In the genomic region with DNA sequence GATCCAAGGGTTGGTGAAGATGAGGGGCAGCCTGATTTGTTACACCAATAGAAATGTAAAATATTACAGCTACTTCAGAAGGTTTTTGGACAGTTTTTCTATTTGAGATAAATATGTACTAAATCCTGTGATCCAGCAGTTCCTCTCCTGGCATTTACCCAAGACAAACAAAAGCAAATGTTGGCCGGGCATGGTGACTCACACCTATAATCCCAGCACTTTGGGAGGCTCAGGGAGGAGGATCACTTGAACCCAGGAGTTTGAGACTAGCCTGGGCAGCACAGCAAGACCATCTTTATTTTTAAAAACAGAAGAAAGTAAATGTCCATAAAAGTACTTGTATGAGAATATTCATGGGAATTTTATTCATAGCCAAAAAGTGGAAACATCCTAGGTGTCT, we compare ENCODE assay signal across 14 cellular contexts.
DNase-seq lines count a peak whose midpoint lies in the region; ATAC-seq, FAIRE-seq and TF ChIP-seq lines count a peak whose summit lies in the region.
"Had no signal": no experiment of that assay in that cellular context is flagged by ENCODE, and none has a peak within 500 bp of the region (broad histone marks: within the 10 kb centered on the region; RNA-seq: fewer than 3 reads in every experiment).

No MANE protein-coding gene starts in this region.

- H3K4me3 Mint-ChIP-seq in WTC11: no peak overlapping the region
- H3K4me3 Mint-ChIP-seq: dendritic cell treated with granulocyte-macrophage colony-stimulating factor and Interleukin-4, amounts not matched to agents 40 ng/mL and 50 ng/mL, for 4 days had no signal

- no peaks in the 10 kb centered on the region for H3K27me3 Mint-ChIP-seq in WTC11 (ENCODE audit: low read depth)
- H3K27me3 Mint-ChIP-seq: dendritic cell treated with granulocyte-macrophage colony-stimulating factor and Interleukin-4, amounts not matched to agents 40 ng/mL and 50 ng/mL, for 4 days had no signal

- no peak for FAIRE-seq in small intestine (lab: Jason Lieb, UNC)

- CTCF ChIA-PET in WTC11 (lab: Charles Lee): interaction anchor here (2.2 kb wide), 1 partner anchor 10 kb away, joined by 7 read pairs; no protein-coding TSS in a partner anchor

- H3K9me3 Mint-ChIP-seq in WTC11: no peaks in the 10 kb centered on the region
- H3K9me3 Mint-ChIP-seq: dendritic cell treated with granulocyte-macrophage colony-stimulating factor and Interleukin-4, amounts not matched to agents 40 ng/mL and 50 ng/mL, for 4 days had no signal

- peaks cover 7% of the 10 kb centered on the region for H3K4me1 Mint-ChIP-seq in WTC11

- DNase-seq in NCI-H1105 treated with DMSO at 0.1 percent for 48 hours (lab: John Stamatoyannopoulos, UW): peak; percentile 1
- no peak for DNase-seq in NCI-H1105 (lab: John Stamatoyannopoulos, UW)
- peak; percentile 35 for DNase-seq in NCI-H446 treated with DMSO at 0.1 percent for 48 hours (lab: John Stamatoyannopoulos, UW)
- peak; percentile 78 to 86 for DNase-seq in dermis microvascular lymphatic vessel endothelial cell (ENCODE audit: low read depth in 2 of 2)
- peak; percentile 23 for DNase-seq in small intestine
- no peak for DNase-seq in WTC11 (ENCODE audit: low spot score)
- DNase-seq in midbrain (lab: John Stamatoyannopoulos, UW): no peak
- no peak for DNase-seq in left cardiac atrium
- DNase-seq: 8988T; hippocampal formation; Right ventricle myocardium superior; stimulated activated CD4-positive, alpha-beta T cell treated with anti-CD3 and anti-CD28 coated beads, Interleukin-2, amount 100 ng/mL, for 48 hours; stomach had no signal

- no peak overlapping the region for H3K4me3 ChIP-seq in small intestine (ENCODE audit: low read depth in 1 of 2, low read length in 2 of 2)
- H3K4me3 ChIP-seq: stomach had no signal

- no peak overlapping the region for H3K27ac ChIP-seq in small intestine (ENCODE audit: low read depth in 1 of 2, low read length in 1 of 2)
- H3K27ac ChIP-seq: stomach had no signal

- no peak for ATAC-seq in WTC11
- no peak for ATAC-seq in left cardiac atrium

- intact Hi-C loops in left cardiac atrium (cut with DNase I): no loop called here

- no peak for TF ChIP-seq CTCF in WTC11 (IDR thresholded peaks at IDR 0.05)

- no peaks in the 10 kb centered on the region for H3K4me1 ChIP-seq in small intestine (ENCODE audit: control insufficient read depth in 2 of 2, insufficient read depth in 1 of 2, low read depth in 1 of 2, low read length in 1 of 2)

- peaks cover 42% of the 10 kb centered on the region for H3K36me3 Mint-ChIP-seq in WTC11

- WGBS in small intestine, 3 donors: 15 to 35% (median 23%) methylated on average over 1 of the region's 1 CpG

- H3K27me3 ChIP-seq in small intestine (ENCODE audit: control insufficient read depth in 2 of 2, insufficient read depth in 2 of 2, low read length in 2 of 2): no peaks in the 10 kb centered on the region
- H3K27me3 ChIP-seq: stomach had no signal

- no peak overlapping the region for H3K27ac Mint-ChIP-seq in WTC11
- H3K27ac Mint-ChIP-seq: dendritic cell treated with granulocyte-macrophage colony-stimulating factor and Interleukin-4, amounts not matched to agents 40 ng/mL and 50 ng/mL, for 4 days had no signal

- H3K36me3 ChIP-seq in small intestine (ENCODE audit: control insufficient read depth in 2 of 2, insufficient read depth in 2 of 2, low read length in 2 of 2): peaks cover 3 to 4% of the 10 kb centered on the region in 2 donors

- no peaks in the 10 kb centered on the region for H3K9me3 ChIP-seq in small intestine (ENCODE audit: control insufficient read depth, low read depth)
- H3K9me3 ChIP-seq: stomach had no signal

- POLR2A ChIA-PET in WTC11 (lab: Charles Lee): no interaction called here

TF ChIP-seq in WTC11, 78 proteins besides CTCF, POLR2A, EP300 and RAD21:
- no peak for TF ChIP-seq ZBTB21 (CRISPR knock-in tag; IDR thresholded peaks at IDR 0.05; ENCODE audit: borderline replicate concordance)
TF ChIP-seq in WTC11: peak in this region for 0.

Comparison
In these comparisons a context has a peak if more than half of its experiments do, and no peak if none do; other contexts are left out.
1. DNase-seq: peak in NCI-H1105 treated with DMSO at 0.1 percent for 48 hours (single experiment), NCI-H446 treated with DMSO at 0.1 percent for 48 hours (single experiment), dermis microvascular lymphatic vessel endothelial cell (2 of 2) and small intestine (single experiment); none in NCI-H1105 (single experiment), WTC11 (single experiment), midbrain (single experiment) and left cardiac atrium (single experiment).